ENCODE assay signal across 8 cellular contexts in genomic region chr4:101806914-101807313, GRCh38. TPM values are rescaled to one million over a fixed set of nuclear protein-coding genes. Genes with fewer than 3 reads are reported as not detected.
A peak's percentile ranks its signal among the peaks of the same experiment; 100 is the strongest.
DNase-seq lines count a peak whose midpoint lies in the region; ATAC-seq and TF ChIP-seq lines count a peak whose summit lies in the region.

No MANE protein-coding gene starts in this region.

- intact Hi-C loops in lower leg skin (cut with DNase I; ENCODE audit: low total_unique reads) = no loop called here

- TF ChIP-seq CTCF in lower leg skin (IDR thresholded peaks at IDR 0.05) = no peak

- peak; percentile 99 for ATAC-seq in GM18870 (IDR thresholded peaks at IDR 0.05; ENCODE audit: unreplicated experiment)
- ATAC-seq in HG02763 (IDR thresholded peaks at IDR 0.05; ENCODE audit: unreplicated experiment) = peak; percentile 99
- peak; percentile 89 to 91 for ATAC-seq in naive B cell (ENCODE audit: low read depth in 2 of 2)
- ATAC-seq in SK-N-SH treated with all-trans-retinoic acid at 6 μM for 48 hours = no peak

- peak; percentile 23 for DNase-seq in NCI-H2171 (lab: John Stamatoyannopoulos, UW)
- peak; percentile 88 for DNase-seq in naive B cell
- no peak for DNase-seq in CD1c-positive myeloid dendritic cell (ENCODE audit: extremely low spot score)
- DNase-seq in lower leg skin (ENCODE audit: low spot score in 2 of 2) = no peak
- no peak for DNase-seq in GDM1 (lab: John Stamatoyannopoulos, UW)

- H3K27me3 Mint-ChIP-seq in naive B cell = no peaks in the 10 kb centered on the region

- no peak for TF ChIP-seq POLR2A in lower leg skin (IDR thresholded peaks at IDR 0.05)

- H3K4me3 ChIP-seq in lower leg skin (ENCODE audit: low read depth, poor library complexity, severe bottlenecking) = no peak overlapping the region

- H3K4me1 Mint-ChIP-seq in naive B cell = peaks cover 61 to 81% (median 63%) of the 10 kb centered on the region in 3 donors

- peak overlapping the region; percentile 72 to 90 (median 80) for H3K4me3 Mint-ChIP-seq in naive B cell

- H3K27ac Mint-ChIP-seq in naive B cell = peak overlapping the region; percentile 94 to 98 (median 96)

- peaks cover 0 to 12% (median 3%) of the 10 kb centered on the region in 7 donors for H3K9me3 Mint-ChIP-seq in naive B cell

- peaks cover 27 to 32% of the 10 kb centered on the region in 2 donors for H3K36me3 Mint-ChIP-seq in naive B cell

- WGBS in lower leg skin, 2 donors = 71 to 77% methylated on average over 2 of the region's 2 CpGs

TF ChIP-seq in SK-N-SH treated with all-trans-retinoic acid at 6 μM for 48 hours, 23 proteins besides CTCF, POLR2A, EP300 and RAD21:
- TF ChIP-seq CSDC2 (CRISPR knock-in tag; IDR thresholded peaks at IDR 0.05) (no peak), ARNTL (CRISPR knock-in tag; IDR thresholded peaks at IDR 0.05; ENCODE audit: borderline replicate concordance, low read depth) (no peak), RARB (CRISPR knock-in tag; IDR thresholded peaks at IDR 0.05) (no peak), TCF4 (CRISPR knock-in tag; IDR thresholded peaks at IDR 0.05; ENCODE audit: borderline replicate concordance) (no peak), POU6F1 (CRISPR knock-in tag; IDR thresholded peaks at IDR 0.05; ENCODE audit: borderline replicate concordance, low read depth) (no peak), CSRNP3 (CRISPR knock-in tag; IDR thresholded peaks at IDR 0.05) (no peak), ZNF70 (CRISPR knock-in tag; IDR thresholded peaks at IDR 0.05) (no peak), ESRRG (CRISPR knock-in tag; IDR thresholded peaks at IDR 0.05) (no peak), ZFP3 (CRISPR knock-in tag; IDR thresholded peaks at IDR 0.05) (no peak), TOX (CRISPR knock-in tag; IDR thresholded peaks at IDR 0.05; ENCODE audit: borderline replicate concordance) (no peak), ZNF565 (CRISPR knock-in tag; conservative IDR thresholded peaks at IDR 0.05; ENCODE audit: low read depth) (no peak), BACH2 (CRISPR knock-in tag; IDR thresholded peaks at IDR 0.05; ENCODE audit: borderline replicate concordance) (no peak), OSR1 (CRISPR knock-in tag; IDR thresholded peaks at IDR 0.05) (no peak), TSHZ2 (CRISPR knock-in tag; IDR thresholded peaks at IDR 0.05) (no peak)

RNA-seq across cellular contexts. Expression of gene BANK1, which starts 16.4 kb away (rescaled TPM):
- 100 to 1,000 TPM; 473 to 679 (median 597) TPM for polyA plus RNA-seq in naive B cell (ENCODE audit: low read depth in 6 of 6)
- total RNA-seq in lower leg skin = 1 to 10 TPM in 2 of 4 donors, under 1 TPM in 2; 0.22 to 1.4 (median 0.96) TPM

Comparison
In these comparisons a context has a peak if more than half of its experiments do, and no peak if none do; other contexts are left out.
1. DNase-seq: peak in NCI-H2171 (single experiment) and naive B cell (single experiment); none in CD1c-positive myeloid dendritic cell (single experiment), lower leg skin (0 of 2) and GDM1 (single experiment).